ENCODE assay signal across 8 cellular contexts in the genomic region with DNA sequence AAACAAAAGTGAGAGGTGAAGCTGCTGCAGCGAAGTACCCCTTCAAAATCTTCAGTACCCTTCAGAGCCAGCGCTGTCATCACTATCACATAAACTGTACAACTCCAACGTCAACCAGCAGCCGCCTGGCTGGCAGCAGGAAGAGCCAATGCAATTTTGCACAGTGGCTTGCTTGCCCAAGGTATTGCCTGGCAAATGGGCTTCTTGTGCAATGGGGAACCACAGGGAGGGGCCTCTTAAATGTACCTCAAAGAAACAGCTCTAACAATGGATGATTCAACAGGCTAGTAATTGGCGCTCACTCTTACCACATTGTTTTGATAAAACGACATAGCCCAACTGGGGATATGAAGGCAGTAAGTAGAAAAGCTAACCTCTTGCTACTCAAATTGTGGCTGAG.
DNase-seq lines count a peak whose midpoint lies in the region; TF ChIP-seq lines count a peak whose summit lies in the region.

No MANE protein-coding gene starts in this region.

- no peak overlapping the region for H2AK5ac ChIP-seq in neuronal stem cell (ENCODE audit: low read depth, low read length)

- no peak overlapping the region for H3K14ac ChIP-seq in neuronal stem cell (ENCODE audit: low read length)

- DNase-seq in HFFc6 (peak; percentile 54), SW480 (ENCODE audit: low spot score) (peak; percentile 95), progenitor cell of endocrine pancreas (ENCODE audit: low spot score, unreplicated experiment) (no peak), GM13977 (ENCODE audit: low spot score) (no peak), neuronal stem cell (ENCODE audit: low spot score) (no peak), iPS-NIHi11 (ENCODE audit: low spot score) (no peak), NCI-H1930 (lab: John Stamatoyannopoulos, UW) (no peak)

- H3K27ac ChIP-seq in neuronal stem cell (replicated peaks; ENCODE audit: low read length) = no peak overlapping the region

- no peak overlapping the region for H3K4me2 ChIP-seq in neuronal stem cell (ENCODE audit: insufficient read depth, low read length, poor library complexity, severe bottlenecking)

- H3K36me3 Mint-ChIP-seq in HFFc6 (ENCODE audit: low read depth) (no peaks in the 10 kb centered on the region), progenitor cell of endocrine pancreas (ENCODE audit: insufficient read depth) (no peaks in the 10 kb centered on the region)
- H3K36me3 Mint-ChIP-seq in dendritic cell treated with granulocyte-macrophage colony-stimulating factor and Interleukin-4, amounts not matched to agents 40 ng/mL and 50 ng/mL, for 4 days (ENCODE audit: low read depth) = peaks cover 4% of the 10 kb centered on the region

- H3K9me3 Mint-ChIP-seq in HFFc6 (no peaks in the 10 kb centered on the region), progenitor cell of endocrine pancreas (ENCODE audit: low read depth) (no peaks in the 10 kb centered on the region)
- H3K9me3 Mint-ChIP-seq in dendritic cell treated with granulocyte-macrophage colony-stimulating factor and Interleukin-4, amounts not matched to agents 40 ng/mL and 50 ng/mL, for 4 days = no peaks in the 10 kb centered on the region

- no peaks in the 10 kb centered on the region for H3K36me3 ChIP-seq in neuronal stem cell (replicated peaks in 1 of 2; ENCODE audit: control insufficient read depth in 2 of 2, insufficient read depth in 2 of 2, low read length in 2 of 2)

- H2BK5ac ChIP-seq in neuronal stem cell (ENCODE audit: low read length) = no peak overlapping the region

- H3K27me3 Mint-ChIP-seq in HFFc6 (ENCODE audit: insufficient read depth) = peaks cover 1% of the 10 kb centered on the region
- H3K27me3 Mint-ChIP-seq in dendritic cell treated with granulocyte-macrophage colony-stimulating factor and Interleukin-4, amounts not matched to agents 40 ng/mL and 50 ng/mL, for 4 days = no peaks in the 10 kb centered on the region
- peaks cover 33% of the 10 kb centered on the region for H3K27me3 Mint-ChIP-seq in progenitor cell of endocrine pancreas

- H2BK15ac ChIP-seq in neuronal stem cell (ENCODE audit: low read length) = no peak overlapping the region

- intact Hi-C loops in dendritic cell treated with granulocyte-macrophage colony-stimulating factor and Interleukin-4, amounts not matched to agents 40 ng/mL and 50 ng/mL, for 4 days (cut with micrococcal nuclease) = loop anchor here (2.0 to 5.0 kb wide), 2 partner anchors 17 to 128 kb away; a partner anchor contains a TSS

- peak overlapping the region; percentile 51 for H3K27ac Mint-ChIP-seq in HFFc6
- peak overlapping the region; percentile 90 for H3K27ac Mint-ChIP-seq in dendritic cell treated with granulocyte-macrophage colony-stimulating factor and Interleukin-4, amounts not matched to agents 40 ng/mL and 50 ng/mL, for 4 days
- no peak overlapping the region for H3K27ac Mint-ChIP-seq in progenitor cell of endocrine pancreas

- no peaks in the 10 kb centered on the region for H3K9me3 ChIP-seq in neuronal stem cell (replicated peaks in 1 of 2; ENCODE audit: control insufficient read depth in 2 of 2, insufficient read depth in 1 of 2, low read depth in 1 of 2, low read length in 2 of 2)

- no peaks in the 10 kb centered on the region for H3K79me1 ChIP-seq in neuronal stem cell (ENCODE audit: low read depth, low read length)

- H3K4me1 Mint-ChIP-seq in HFFc6 (ENCODE audit: low read depth) = peaks cover 93% of the 10 kb centered on the region
- peaks cover 91% of the 10 kb centered on the region for H3K4me1 Mint-ChIP-seq in dendritic cell treated with granulocyte-macrophage colony-stimulating factor and Interleukin-4, amounts not matched to agents 40 ng/mL and 50 ng/mL, for 4 days (ENCODE audit: low read depth)
- H3K4me1 Mint-ChIP-seq in progenitor cell of endocrine pancreas (ENCODE audit: low read depth) = peaks cover 18% of the 10 kb centered on the region

- no peak overlapping the region for H3K23ac ChIP-seq in neuronal stem cell (ENCODE audit: low read depth, low read length, poor library complexity)

- H4K8ac ChIP-seq in neuronal stem cell (ENCODE audit: low read depth, low read length) = no peak overlapping the region

- peaks cover 0 to 22% of the 10 kb centered on the region in 2 donors for H3K4me1 ChIP-seq in neuronal stem cell (ENCODE audit: control insufficient read depth in 2 of 2, insufficient read depth in 1 of 2, low read depth in 1 of 2, low read length in 2 of 2)

- H3K4me3 Mint-ChIP-seq in HFFc6 (peak overlapping the region; percentile 49; the same call in 1 of the 2 replicates), progenitor cell of endocrine pancreas (ENCODE audit: low read depth) (peak overlapping the region; percentile 10)
- peak overlapping the region; percentile 76 for H3K4me3 Mint-ChIP-seq in dendritic cell treated with granulocyte-macrophage colony-stimulating factor and Interleukin-4, amounts not matched to agents 40 ng/mL and 50 ng/mL, for 4 days

- peaks cover 0 to 42% (median 10%) of the 10 kb centered on the region in 3 experiments for H3K27me3 ChIP-seq in neuronal stem cell (ENCODE audit: control insufficient read depth in 3 of 3, insufficient read depth in 3 of 3, low read depth in 1 of 3, low read length in 3 of 3)

- H3K9ac ChIP-seq in neuronal stem cell (ENCODE audit: low read depth, low read length, poor library complexity) = no peak overlapping the region

- no peak overlapping the region for H2BK12ac ChIP-seq in neuronal stem cell (ENCODE audit: low read length)

- no peak overlapping the region for H3K4ac ChIP-seq in neuronal stem cell (ENCODE audit: low read length)

- in situ Hi-C loops in GM13977 (cut with MboI; ENCODE audit: low pct_unique_long_range_greater_than_20kb, low sequenced_read_pairs, unreplicated experiment) = no loop called here

- H2BK120ac ChIP-seq in neuronal stem cell (ENCODE audit: low read depth, low read length) = no peak overlapping the region

- no CpG with 5 or more reads among the region's 6 CpGs for WGBS in neuronal stem cell (ENCODE audit: extremely low coverage in 2 of 2, insufficient read length in 2 of 2, insufficient replicate concordance in 1 of 2), 2 donors

- H3K4me3 ChIP-seq in neuronal stem cell (ENCODE audit: low read length in 2 of 2) = no peak overlapping the region

- TF ChIP-seq CTCF in HFFc6 (IDR thresholded peaks at IDR 0.05) (no peak), progenitor cell of endocrine pancreas (IDR thresholded peaks at IDR 0.05; ENCODE audit: unreplicated experiment) (no peak), GM13977 (IDR thresholded peaks at IDR 0.05; ENCODE audit: extremely low read depth, insufficient read depth, missing control alignments) (no peak)

- H3K18ac ChIP-seq in neuronal stem cell (ENCODE audit: low read length) = no peak overlapping the region

- H2AFZ ChIP-seq in neuronal stem cell (ENCODE audit: low read length) = no peak overlapping the region

- no peak overlapping the region for H4K91ac ChIP-seq in neuronal stem cell (ENCODE audit: low read depth, low read length, poor library complexity)

Comparison
In these comparisons a context has a peak if more than half of its experiments do, and no peak if none do; other contexts are left out.
1. DNase-seq: peak in HFFc6 (single experiment) and SW480 (single experiment); none in progenitor cell of endocrine pancreas (single experiment), GM13977 (single experiment), neuronal stem cell (single experiment), iPS-NIHi11 (single experiment) and NCI-H1930 (0 of 2).
2. H3K4me3 Mint-ChIP-seq: peak in every context shown above with its lines; median percentile 76 in dendritic cell treated with granulocyte-macrophage colony-stimulating factor and Interleukin-4, amounts not matched to agents 40 ng/mL and 50 ng/mL, for 4 days; 49 in HFFc6; 10 in progenitor cell of endocrine pancreas.